In genomic region chr10:80739328-80739727, GRCh38 we compare ENCODE assay signal across 1 cellular context.
TF ChIP-seq lines count a peak whose summit lies in the region.

No MANE protein-coding gene starts in this region.

TF ChIP-seq in H1, 55 proteins besides CTCF, POLR2A, EP300 and RAD21:
- TF ChIP-seq SRF (IDR thresholded peaks at IDR 0.05; ENCODE audit: low read depth, low read length), result no peak
- TF ChIP-seq SIRT6 (IDR thresholded peaks at IDR 0.05; ENCODE audit: low read length), result no peak
- no peak for TF ChIP-seq SP4 (IDR thresholded peaks at IDR 0.05; ENCODE audit: low read length)
- no peak for TF ChIP-seq CEBPB (IDR thresholded peaks at IDR 0.05; ENCODE audit: low read depth, low read length)
- TF ChIP-seq JUN (IDR thresholded peaks at IDR 0.05; ENCODE audit: low read depth, low read length), result no peak
- TF ChIP-seq ASH2L (IDR thresholded peaks at IDR 0.05; ENCODE audit: low read length), result no peak
- no peak for TF ChIP-seq KDM4A (IDR thresholded peaks at IDR 0.05; ENCODE audit: low read depth, low read length, severe bottlenecking)
- TF ChIP-seq CTBP2 (IDR thresholded peaks at IDR 0.05; ENCODE audit: borderline replicate concordance, insufficient read depth, insufficient read length, low read length), result no peak
- TF ChIP-seq POLR2AphosphoS5 (IDR thresholded peaks at IDR 0.05; ENCODE audit: low read depth, low read length), result no peak
- no peak for TF ChIP-seq KDM1A (IDR thresholded peaks at IDR 0.05; ENCODE audit: borderline replicate concordance, low read length)
- no peak for TF ChIP-seq RNF2 (IDR thresholded peaks at IDR 0.05; ENCODE audit: borderline replicate concordance, low read depth, low read length, missing control alignments, poor library complexity, severe bottlenecking)
- no peak for TF ChIP-seq TEAD4 (IDR thresholded peaks at IDR 0.05; ENCODE audit: low read depth, low read length)
- TF ChIP-seq TAF1 (IDR thresholded peaks at IDR 0.05; ENCODE audit: low read depth, low read length), result no peak
- TF ChIP-seq RFX5 (IDR thresholded peaks at IDR 0.05; ENCODE audit: borderline replicate concordance, low read depth, low read length), result no peak
- no peak for TF ChIP-seq SIX5 (IDR thresholded peaks at IDR 0.05; ENCODE audit: low read depth, low read length)
- TF ChIP-seq SAP30 (IDR thresholded peaks at IDR 0.05; ENCODE audit: insufficient read depth, insufficient replicate concordance, low read length), result no peak
- no peak for TF ChIP-seq USF2 (IDR thresholded peaks at IDR 0.05; ENCODE audit: low read length)
- TF ChIP-seq POU5F1 (IDR thresholded peaks at IDR 0.05; ENCODE audit: low read depth, low read length), result no peak
TF ChIP-seq in H1: peak in this region for 0.
